1 cellular context compared by ENCODE assay signal in genomic region chr5:54795284-54795683, GRCh38.
TF ChIP-seq lines count a peak whose summit lies in the region.

No MANE protein-coding gene starts in this region.

TF ChIP-seq in IMR-90, 13 proteins besides CTCF, POLR2A, EP300 and RAD21:
- TF ChIP-seq ELK1 (IDR thresholded peaks at IDR 0.05; ENCODE audit: borderline replicate concordance, low read depth, low read length) (no peak), MAFK (IDR thresholded peaks at IDR 0.05; ENCODE audit: low read depth, low read length) (no peak), USF2 (IDR thresholded peaks at IDR 0.05; ENCODE audit: low read depth, low read length) (no peak), MAZ (IDR thresholded peaks at IDR 0.05; ENCODE audit: borderline replicate concordance, low read depth, low read length) (no peak), RFX5 (IDR thresholded peaks at IDR 0.05; ENCODE audit: low read depth, low read length) (no peak), NFE2L2 (IDR thresholded peaks at IDR 0.05; ENCODE audit: low read depth, low read length) (no peak), BHLHE40 (IDR thresholded peaks at IDR 0.05; ENCODE audit: low read depth, low read length) (no peak), CHD1 (IDR thresholded peaks at IDR 0.05; ENCODE audit: low read depth, low read length) (no peak), CEBPB (IDR thresholded peaks at IDR 0.05; ENCODE audit: low read depth, low read length) (no peak), FOS (IDR thresholded peaks at IDR 0.05; ENCODE audit: low read depth, low read length) (no peak), SMC3 (IDR thresholded peaks at IDR 0.05; ENCODE audit: low read depth, low read length) (no peak), RCOR1 (IDR thresholded peaks at IDR 0.05; ENCODE audit: insufficient replicate concordance, low read length) (no peak), MXI1 (IDR thresholded peaks at IDR 0.05; ENCODE audit: borderline replicate concordance, low read depth, low read length) (no peak)
TF ChIP-seq in IMR-90: peak in this region for 0.
